13 cellular contexts compared by ENCODE assay signal in genomic region chr6:23174781-23175361, GRCh38.
DNase-seq lines count a peak whose midpoint lies in the region; ATAC-seq, FAIRE-seq and TF ChIP-seq lines count a peak whose summit lies in the region.
"Had no signal": no experiment of that assay in that cellular context is flagged by ENCODE, and none has a peak within 500 bp of the region (broad histone marks: within the 10 kb centered on the region; RNA-seq: fewer than 3 reads in every experiment).

No MANE protein-coding gene starts in this region.

- no peak for FAIRE-seq in A549 (lab: Jason Lieb, UNC)

- peak overlapping the region; percentile 71 for H3K4me2 ChIP-seq in A549
- H3K4me2 ChIP-seq: hepatocyte had no signal

- 3% methylated on average over 7 of the region's 7 CpGs for WGBS in A549 (ENCODE audit: missing lambda C conversion rate)

- no peaks in the 10 kb centered on the region for H3K36me3 Mint-ChIP-seq in activated T-helper 17 cell treated with anti-CD3 and anti-CD28 coated beads, Interleukin-2, amount 50 U/mL, for 72 hours (ENCODE audit: low read depth)
- no peaks in the 10 kb centered on the region for H3K36me3 Mint-ChIP-seq in activated CD4-positive, alpha-beta memory T cell treated with anti-CD3 and anti-CD28 coated beads, Interleukin-2, amount 10 ng/mL, durations not matched to agents 7 days and 5 days (ENCODE audit: low read depth)
- H3K36me3 Mint-ChIP-seq: CD8-positive, alpha-beta memory T cell had no signal

- TF ChIP-seq CTCF in A549 (IDR thresholded peaks at IDR 0.05): no peak

- POLR2A ChIA-PET in A549 (lab: Yijun Ruan, JAX): no interaction called here
- POLR2A ChIA-PET in activated CD4-positive, alpha-beta memory T cell treated with anti-CD3 and anti-CD28 coated beads, Interleukin-2, amount 10 ng/mL, durations not matched to agents 7 days and 5 days (lab: Charles Lee): no interaction called here

- H3K4me1 ChIP-seq in A549: peaks cover 13% of the 10 kb centered on the region
- H3K4me1 ChIP-seq: stomach had no signal

- DNase-seq in A549 (ENCODE audit: low read depth in 1 of 2, low spot score in 1 of 2): peak; percentile 21 to 36
- peak; percentile 23 for DNase-seq in GOT3 (lab: John Stamatoyannopoulos, UW)
- peak; percentile 74 for DNase-seq in glomerular visceral epithelial cell (ENCODE audit: extremely low spot score)
- DNase-seq in activated CD4-positive, alpha-beta memory T cell treated with anti-CD3 and anti-CD28 coated beads, Interleukin-2, amount 10 ng/mL, durations not matched to agents 7 days and 5 days: no peak
- no peak for DNase-seq in NCI-H1417 treated with DMSO at 0.1 percent for 48 hours (lab: John Stamatoyannopoulos, UW)
- DNase-seq: activated CD4-positive, alpha-beta T cell treated with anti-CD3 and anti-CD28 coated beads for 1 hour; CD8-positive, alpha-beta memory T cell; NCI-H1417; stomach had no signal

- no peak overlapping the region for H3K27ac Mint-ChIP-seq in activated T-helper 17 cell treated with anti-CD3 and anti-CD28 coated beads, Interleukin-2, amount 50 U/mL, for 72 hours
- no peak overlapping the region for H3K27ac Mint-ChIP-seq in activated CD4-positive, alpha-beta memory T cell treated with anti-CD3 and anti-CD28 coated beads, Interleukin-2, amount 10 ng/mL, durations not matched to agents 7 days and 5 days
- H3K27ac Mint-ChIP-seq: CD8-positive, alpha-beta memory T cell had no signal

- peaks cover 27% of the 10 kb centered on the region for H3K9me3 Mint-ChIP-seq in activated T-helper 17 cell treated with anti-CD3 and anti-CD28 coated beads, Interleukin-2, amount 50 U/mL, for 72 hours
- H3K9me3 Mint-ChIP-seq in activated CD4-positive, alpha-beta memory T cell treated with anti-CD3 and anti-CD28 coated beads, Interleukin-2, amount 10 ng/mL, durations not matched to agents 7 days and 5 days: peaks cover 11% of the 10 kb centered on the region

- ATAC-seq in A549 (peak; percentile 78 to 90), GM21717 (IDR thresholded peaks at IDR 0.05; ENCODE audit: unreplicated experiment) (no peak), HG03432 (IDR thresholded peaks at IDR 0.05; ENCODE audit: unreplicated experiment) (no peak)
- ATAC-seq in activated T-helper 17 cell treated with anti-CD3 and anti-CD28 coated beads, Interleukin-2, amount 50 U/mL, for 72 hours (replicated peaks): peak; percentile 24

- no peak overlapping the region for H3K4me3 Mint-ChIP-seq in activated T-helper 17 cell treated with anti-CD3 and anti-CD28 coated beads, Interleukin-2, amount 50 U/mL, for 72 hours
- H3K4me3 Mint-ChIP-seq in activated CD4-positive, alpha-beta memory T cell treated with anti-CD3 and anti-CD28 coated beads, Interleukin-2, amount 10 ng/mL, durations not matched to agents 7 days and 5 days: no peak overlapping the region
- H3K4me3 Mint-ChIP-seq: CD8-positive, alpha-beta memory T cell had no signal

- H3K4me3 ChIP-seq in A549: no peak overlapping the region
- H3K4me3 ChIP-seq: hepatocyte, stomach had no signal

- peak overlapping the region; percentile 48 to 67; a peak in 4 of 6 replicates for H3K27ac ChIP-seq in A549
- H3K27ac ChIP-seq: hepatocyte, stomach had no signal

- no peaks in the 10 kb centered on the region for H3K9me3 ChIP-seq in A549
- H3K9me3 ChIP-seq: stomach had no signal

- H3K4me1 Mint-ChIP-seq in activated T-helper 17 cell treated with anti-CD3 and anti-CD28 coated beads, Interleukin-2, amount 50 U/mL, for 72 hours: no peaks in the 10 kb centered on the region
- no peaks in the 10 kb centered on the region for H3K4me1 Mint-ChIP-seq in activated CD4-positive, alpha-beta memory T cell treated with anti-CD3 and anti-CD28 coated beads, Interleukin-2, amount 10 ng/mL, durations not matched to agents 7 days and 5 days
- H3K4me1 Mint-ChIP-seq: CD8-positive, alpha-beta memory T cell had no signal

- TF ChIP-seq EP300 in A549 (IDR thresholded peaks at IDR 0.05): no peak; a peak in 1 of 5 replicates

- CTCF ChIA-PET in A549 (lab: Yijun Ruan, JAX): no interaction called here
- CTCF ChIA-PET in activated CD4-positive, alpha-beta memory T cell treated with anti-CD3 and anti-CD28 coated beads, Interleukin-2, amount 10 ng/mL, durations not matched to agents 7 days and 5 days (lab: Charles Lee): no interaction called here

- no peak for TF ChIP-seq POLR2A in A549 (IDR thresholded peaks at IDR 0.05; ENCODE audit: low read length)

- H3K27me3 Mint-ChIP-seq in activated T-helper 17 cell treated with anti-CD3 and anti-CD28 coated beads, Interleukin-2, amount 50 U/mL, for 72 hours: no peaks in the 10 kb centered on the region
- H3K27me3 Mint-ChIP-seq in activated CD4-positive, alpha-beta memory T cell treated with anti-CD3 and anti-CD28 coated beads, Interleukin-2, amount 10 ng/mL, durations not matched to agents 7 days and 5 days: no peaks in the 10 kb centered on the region
- H3K27me3 Mint-ChIP-seq: CD8-positive, alpha-beta memory T cell had no signal

- TF ChIP-seq RAD21 in A549 (conservative IDR thresholded peaks at IDR 0.05 in 1 of 2, IDR thresholded peaks at IDR 0.05 in 1 of 2): no peak

TF ChIP-seq in A549, 52 proteins besides CTCF, POLR2A, EP300 and RAD21:
- TF ChIP-seq MAZ (IDR thresholded peaks at IDR 0.05; ENCODE audit: borderline replicate concordance, low read depth, low read length) (no peak), NFE2L2 (conservative IDR thresholded peaks at IDR 0.05; ENCODE audit: low read length) (no peak), JUNB (IDR thresholded peaks at IDR 0.05) (peak; percentile 66), GATA3 (IDR thresholded peaks at IDR 0.05; ENCODE audit: borderline replicate concordance) (peak; percentile 22; the same call in 1 of the 2 replicates), RFX5 (IDR thresholded peaks at IDR 0.05) (no peak), FOSL2 (IDR thresholded peaks at IDR 0.05) (peak; percentile 64; the same call in 1 of the 2 replicates), FOSL2 (CRISPR knock-in tag; IDR thresholded peaks at IDR 0.05) (peak; percentile 76)

Comparison
In these comparisons a context has a peak if more than half of its experiments do, and no peak if none do; other contexts are left out.
1. ATAC-seq: peak in A549 (2 of 2) and activated T-helper 17 cell treated with anti-CD3 and anti-CD28 coated beads, Interleukin-2, amount 50 U/mL, for 72 hours (single experiment); none in GM21717 (single experiment) and HG03432 (single experiment).
2. DNase-seq: peak in A549 (2 of 2), GOT3 (single experiment) and glomerular visceral epithelial cell (single experiment); none in activated CD4-positive, alpha-beta memory T cell treated with anti-CD3 and anti-CD28 coated beads, Interleukin-2, amount 10 ng/mL, durations not matched to agents 7 days and 5 days (single experiment) and NCI-H1417 treated with DMSO at 0.1 percent for 48 hours (single experiment).